In genomic region chr6:166202321-166202733, GRCh38 we compare ENCODE assay signal across 1 cellular context.
TF ChIP-seq lines count a peak whose summit lies in the region.

No MANE protein-coding gene starts in this region.

TF ChIP-seq in GM23338, 12 proteins besides CTCF, POLR2A, EP300 and RAD21 (continued from another document):
- TF ChIP-seq, protein P1, sequence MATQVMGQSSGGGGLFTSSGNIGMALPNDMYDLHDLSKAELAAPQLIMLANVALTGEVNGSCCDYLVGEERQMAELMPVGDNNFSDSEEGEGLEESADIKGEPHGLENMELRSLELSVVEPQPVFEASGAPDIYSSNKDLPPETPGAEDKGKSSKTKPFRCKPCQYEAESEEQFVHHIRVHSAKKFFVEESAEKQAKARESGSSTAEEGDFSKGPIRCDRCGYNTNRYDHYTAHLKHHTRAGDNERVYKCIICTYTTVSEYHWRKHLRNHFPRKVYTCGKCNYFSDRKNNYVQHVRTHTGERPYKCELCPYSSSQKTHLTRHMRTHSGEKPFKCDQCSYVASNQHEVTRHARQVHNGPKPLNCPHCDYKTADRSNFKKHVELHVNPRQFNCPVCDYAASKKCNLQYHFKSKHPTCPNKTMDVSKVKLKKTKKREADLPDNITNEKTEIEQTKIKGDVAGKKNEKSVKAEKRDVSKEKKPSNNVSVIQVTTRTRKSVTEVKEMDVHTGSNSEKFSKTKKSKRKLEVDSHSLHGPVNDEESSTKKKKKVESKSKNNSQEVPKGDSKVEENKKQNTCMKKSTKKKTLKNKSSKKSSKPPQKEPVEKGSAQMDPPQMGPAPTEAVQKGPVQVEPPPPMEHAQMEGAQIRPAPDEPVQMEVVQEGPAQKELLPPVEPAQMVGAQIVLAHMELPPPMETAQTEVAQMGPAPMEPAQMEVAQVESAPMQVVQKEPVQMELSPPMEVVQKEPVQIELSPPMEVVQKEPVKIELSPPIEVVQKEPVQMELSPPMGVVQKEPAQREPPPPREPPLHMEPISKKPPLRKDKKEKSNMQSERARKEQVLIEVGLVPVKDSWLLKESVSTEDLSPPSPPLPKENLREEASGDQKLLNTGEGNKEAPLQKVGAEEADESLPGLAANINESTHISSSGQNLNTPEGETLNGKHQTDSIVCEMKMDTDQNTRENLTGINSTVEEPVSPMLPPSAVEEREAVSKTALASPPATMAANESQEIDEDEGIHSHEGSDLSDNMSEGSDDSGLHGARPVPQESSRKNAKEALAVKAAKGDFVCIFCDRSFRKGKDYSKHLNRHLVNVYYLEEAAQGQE (IDR thresholded peaks at IDR 0.05; ENCODE audit: unreplicated experiment) = no peak
- TF ChIP-seq ZNF331 (CRISPR knock-in tag; IDR thresholded peaks at IDR 0.05; ENCODE audit: low read depth) (no peak), STAT1 (IDR thresholded peaks at IDR 0.05; ENCODE audit: unreplicated experiment) (no peak), JUNB (IDR thresholded peaks at IDR 0.05; ENCODE audit: unreplicated experiment) (no peak), ZNF114 (CRISPR knock-in tag; IDR thresholded peaks at IDR 0.05) (no peak), NANOG (IDR thresholded peaks at IDR 0.05; ENCODE audit: borderline replicate concordance) (no peak), EZH2 (IDR thresholded peaks at IDR 0.05; ENCODE audit: low read depth, unreplicated experiment) (no peak), ETS1 (IDR thresholded peaks at IDR 0.05) (no peak), EZH2phosphoT487 (IDR thresholded peaks at IDR 0.05; ENCODE audit: unreplicated experiment) (no peak), CREB1 (CRISPR knock-in tag; IDR thresholded peaks at IDR 0.05; ENCODE audit: low read depth) (no peak), POLR2AphosphoS5 (IDR thresholded peaks at IDR 0.05; ENCODE audit: low read depth) (no peak)
